8 cellular contexts compared by ENCODE assay signal in genomic region chr7:128830231-128831177, GRCh38. TPM values are rescaled to one million over a fixed set of nuclear protein-coding genes. Genes with fewer than 3 reads are reported as not detected.
DNase-seq lines count a peak whose midpoint lies in the region; ATAC-seq and TF ChIP-seq lines count a peak whose summit lies in the region.

TSS of gene FLNC (plus strand) at chr7:128830406. CDS start at chr7:128830638, 232 bp downstream.

- H3K4me1 Mint-ChIP-seq in brain = peaks cover 78% of the 10 kb centered on the region

- TF ChIP-seq CTCF in brain (conservative IDR thresholded peaks at IDR 0.05) = no peak

- H3K4me3 Mint-ChIP-seq in brain = peak within 1 kb of the TSS; percentile 55 to 87 (median 82)

- H3K27me3 Mint-ChIP-seq in brain = peaks cover 8% of the 10 kb centered on the region

- peaks cover 43% of the 10 kb centered on the region for H3K4me1 ChIP-seq in SJCRH30
- H3K4me1 ChIP-seq in skeletal muscle satellite cell (ENCODE audit: control insufficient read depth, insufficient read depth, low read length) = peaks cover 63% of the 10 kb centered on the region

- no peaks in the 10 kb centered on the region for H3K27me3 ChIP-seq in SJCRH30
- no peaks in the 10 kb centered on the region for H3K27me3 ChIP-seq in skeletal muscle satellite cell (ENCODE audit: control insufficient read depth, insufficient read depth, low read length)

- H3K4me3 ChIP-seq in SJCRH30 = peak within 1 kb of the TSS; percentile 99
- H3K4me3 ChIP-seq in iPS-18c (ENCODE audit: insufficient read depth, low read depth, low read length) = peak within 1 kb of the TSS; percentile 53
- H3K4me3 ChIP-seq in skeletal muscle satellite cell (ENCODE audit: low read length) = peak within 1 kb of the TSS; percentile 95

- H3K4me2 ChIP-seq in skeletal muscle satellite cell (ENCODE audit: low read length) = peak within 1 kb of the TSS; percentile 84

- no peaks in the 10 kb centered on the region for H3K36me3 Mint-ChIP-seq in brain

- H3K9ac ChIP-seq in skeletal muscle satellite cell (ENCODE audit: low read depth, low read length) = peak within 1 kb of the TSS; percentile 82

- peak within 1 kb of the TSS in 3 of 5 experiments; percentile 95 to 98 (median 97) for H3K27ac Mint-ChIP-seq in brain

- no peaks in the 10 kb centered on the region for H3K9me3 Mint-ChIP-seq in brain

- H3K9me3 ChIP-seq in SJCRH30 (replicated peaks) = no peaks in the 10 kb centered on the region
- H3K9me3 ChIP-seq in iPS-18c (ENCODE audit: control insufficient read depth, insufficient read depth, low read length) = no peaks in the 10 kb centered on the region
- no peaks in the 10 kb centered on the region for H3K9me3 ChIP-seq in skeletal muscle satellite cell (replicated peaks; ENCODE audit: low read length)

- peaks cover 16% of the 10 kb centered on the region for H3K36me3 ChIP-seq in SJCRH30
- H3K36me3 ChIP-seq in skeletal muscle satellite cell (ENCODE audit: insufficient read depth, low read length) = peaks cover 5% of the 10 kb centered on the region

- peak within 1 kb of the TSS; percentile 100 for H3K27ac ChIP-seq in SJCRH30

- DNase-seq in GDM1 (lab: John Stamatoyannopoulos, UW) (peak; percentile 23), SJCRH30 (peak; percentile 66 to 70), NCI-H1092 (lab: John Stamatoyannopoulos, UW) (no peak), AML-193 (lab: John Stamatoyannopoulos, UW) (no peak)

- no peak for ATAC-seq in GM19467 (IDR thresholded peaks at IDR 0.05; ENCODE audit: unreplicated experiment)

RNA-seq across cellular contexts. Expression of gene FLNC, which starts in this region (rescaled TPM):
- 158 and 172 TPM in 2 replicates for total RNA-seq in SJCRH30 (2014; rRNA removed; shearing (Covaris generic))
- polyA plus RNA-seq in brain (ENCODE audit: insufficient read depth, low read depth, low replicate concordance) = 7.8 TPM
- total RNA-seq in skeletal muscle satellite cell (2012; rRNA removed) = 180 and 410 TPM in 2 replicates

Comparison
In these comparisons a context has a peak if more than half of its experiments do, and no peak if none do; other contexts are left out.
1. DNase-seq: peak in GDM1 (single experiment) and SJCRH30 (2 of 2); none in NCI-H1092 (single experiment) and AML-193 (0 of 2).
2. Peak in every context shown above with its lines, with median percentiles within 50 percentile points of each other: H3K4me3 ChIP-seq.